9 cellular contexts compared by ENCODE assay signal in genomic region chr6:37029249-37029959, GRCh38. TPM values are rescaled to one million over a fixed set of nuclear protein-coding genes. Genes with fewer than 3 reads are reported as not detected.
DNase-seq lines count a peak whose midpoint lies in the region; FAIRE-seq and TF ChIP-seq lines count a peak whose summit lies in the region.
"Had no signal": no experiment of that assay in that cellular context is flagged by ENCODE, and none has a peak within 500 bp of the region (broad histone marks: within the 10 kb centered on the region; RNA-seq: fewer than 3 reads in every experiment).

No MANE protein-coding gene starts in this region.

- TF ChIP-seq CTCF in bronchial epithelial cell (IDR thresholded peaks at IDR 0.05; ENCODE audit: insufficient read depth, low read length, severe bottlenecking), result peak; percentile 50

- no peaks in the 10 kb centered on the region for H3K36me3 ChIP-seq in bronchial epithelial cell (ENCODE audit: control insufficient read depth, insufficient read depth, low read length)

- no peaks in the 10 kb centered on the region for H3K27me3 ChIP-seq in bronchial epithelial cell (ENCODE audit: control insufficient read depth, insufficient read depth, low read length)

- DNase-seq in DMS 273 (lab: John Stamatoyannopoulos, UW; ENCODE audit: unreplicated experiment), result peak; percentile 75
- DNase-seq in DMS 273 treated with DMSO at 0.1 percent for 48 hours (lab: John Stamatoyannopoulos, UW), result no peak
- peak; percentile 55 for DNase-seq in KG1 (lab: John Stamatoyannopoulos, UW)
- peak; percentile 84 to 86 for DNase-seq in SW 1271 (lab: John Stamatoyannopoulos, UW)
- DNase-seq in bronchial epithelial cell (ENCODE audit: low read depth), result peak; percentile 75
- DNase-seq in islet precursor cell, result peak; percentile 97
- DNase-seq in stimulated activated CD4-positive, alpha-beta T cell treated with anti-CD3 and anti-CD28 coated beads, Interleukin-4, amount 100 ng/mL, for 4 hours, result peak; percentile 21 to 32
- DNase-seq in occipital lobe (lab: John Stamatoyannopoulos, UW), result no peak

- no peak overlapping the region for H3K4me3 ChIP-seq in bronchial epithelial cell (ENCODE audit: low read depth, low read length)

- no peak for FAIRE-seq in bronchial epithelial cell (lab: Jason Lieb, UNC)
- FAIRE-seq: A204.1 had no signal

RNA-seq across cellular contexts. Expression of gene FGD2, which starts 23.9 kb away (rescaled TPM):
- under 0.01 and 0.26 TPM in 2 replicates for total RNA-seq in bronchial epithelial cell
- 2.0 TPM for total RNA-seq in occipital lobe

RNA-seq across cellular contexts. Expression of gene MTCH1, which starts 43.4 kb away (rescaled TPM):
- 138 and 156 TPM in 2 replicates for total RNA-seq in bronchial epithelial cell
- total RNA-seq in occipital lobe, result 133 TPM

Comparison
In these comparisons a context has a peak if more than half of its experiments do, and no peak if none do; other contexts are left out.
1. DNase-seq: peak in DMS 273 (single experiment), KG1 (single experiment), SW 1271 (2 of 2), bronchial epithelial cell (single experiment), islet precursor cell (single experiment) and stimulated activated CD4-positive, alpha-beta T cell treated with anti-CD3 and anti-CD28 coated beads, Interleukin-4, amount 100 ng/mL, for 4 hours (2 of 2); none in DMS 273 treated with DMSO at 0.1 percent for 48 hours (single experiment) and occipital lobe (single experiment).